28 cellular contexts compared by ENCODE assay signal in the genomic region with DNA sequence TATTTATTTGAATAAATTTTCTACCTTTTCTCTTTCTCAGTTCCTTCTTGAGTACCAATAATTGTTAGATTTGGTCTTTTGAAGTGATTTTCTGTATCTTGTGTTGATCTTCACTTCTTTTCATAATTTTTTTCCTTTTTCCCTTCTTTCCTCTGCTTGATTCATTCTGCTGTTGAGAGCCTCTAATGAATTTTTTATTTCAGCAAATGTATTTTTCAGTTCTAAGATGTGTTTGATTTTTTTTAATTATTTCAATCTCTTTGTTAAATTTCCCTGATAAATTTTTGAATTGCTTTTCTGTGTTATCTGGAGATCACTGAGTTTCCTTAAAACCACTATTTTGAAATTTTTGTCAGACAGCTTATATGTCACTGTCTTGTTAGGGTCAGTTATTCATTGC.
"Had no signal": no experiment of that assay in that cellular context is flagged by ENCODE, and none has a peak within 500 bp of the region (broad histone marks: within the 10 kb centered on the region; RNA-seq: fewer than 3 reads in every experiment).

No MANE protein-coding gene starts in this region.

- H3K4me1 ChIP-seq: colonic mucosa, esophagus muscularis mucosa, esophagus squamous epithelium, foreskin keratinocyte, gastrocnemius medialis, gastroesophageal sphincter, heart left ventricle, heart right ventricle had no signal

- FAIRE-seq: colon, endometrium, endothelial cell of umbilical vein, frontal cortex had no signal

- H3K27ac ChIP-seq: colonic mucosa, coronary artery, dorsolateral prefrontal cortex, epithelial cell of prostate, esophagus muscularis mucosa, esophagus squamous epithelium, foreskin keratinocyte, gastrocnemius medialis, gastroesophageal sphincter, heart left ventricle, heart right ventricle had no signal

- H3K36me3 ChIP-seq: colonic mucosa, esophagus muscularis mucosa, esophagus squamous epithelium, gastrocnemius medialis, gastroesophageal sphincter, heart left ventricle, heart right ventricle had no signal

- DNase-seq: colonic mucosa; cortex of kidney; dermis blood vessel endothelial cell; dorsolateral prefrontal cortex; effector CD4-positive, alpha-beta T cell; effector CD8-positive, alpha-beta T cell; effector memory CD4-positive, alpha-beta T cell; effector memory CD8-positive, alpha-beta T cell; endodermal cell; erythroblast; esophagus squamous epithelium; foreskin fibroblast; foreskin keratinocyte; foreskin melanocyte; gastrocnemius medialis; glutamatergic neuron; head of caudate nucleus; heart left ventricle; heart right ventricle had no signal

- H3K27me3 ChIP-seq: colonic mucosa, dorsolateral prefrontal cortex, esophagus muscularis mucosa, esophagus squamous epithelium, foreskin keratinocyte, gastrocnemius medialis, gastroesophageal sphincter, heart left ventricle, heart right ventricle had no signal

- ATAC-seq: effector memory CD8-positive, alpha-beta T cell; esophagus mucosa; foreskin keratinocyte; gastrocnemius medialis; gastroesophageal sphincter; heart left ventricle; heart right ventricle had no signal

- H3K4me3 ChIP-seq: colonic mucosa, coronary artery, dorsolateral prefrontal cortex, esophagus muscularis mucosa, esophagus squamous epithelium, gastrocnemius medialis, gastroesophageal sphincter, heart left ventricle, heart right ventricle had no signal
